ENCODE assay signal across 8 cellular contexts in the genomic region with DNA sequence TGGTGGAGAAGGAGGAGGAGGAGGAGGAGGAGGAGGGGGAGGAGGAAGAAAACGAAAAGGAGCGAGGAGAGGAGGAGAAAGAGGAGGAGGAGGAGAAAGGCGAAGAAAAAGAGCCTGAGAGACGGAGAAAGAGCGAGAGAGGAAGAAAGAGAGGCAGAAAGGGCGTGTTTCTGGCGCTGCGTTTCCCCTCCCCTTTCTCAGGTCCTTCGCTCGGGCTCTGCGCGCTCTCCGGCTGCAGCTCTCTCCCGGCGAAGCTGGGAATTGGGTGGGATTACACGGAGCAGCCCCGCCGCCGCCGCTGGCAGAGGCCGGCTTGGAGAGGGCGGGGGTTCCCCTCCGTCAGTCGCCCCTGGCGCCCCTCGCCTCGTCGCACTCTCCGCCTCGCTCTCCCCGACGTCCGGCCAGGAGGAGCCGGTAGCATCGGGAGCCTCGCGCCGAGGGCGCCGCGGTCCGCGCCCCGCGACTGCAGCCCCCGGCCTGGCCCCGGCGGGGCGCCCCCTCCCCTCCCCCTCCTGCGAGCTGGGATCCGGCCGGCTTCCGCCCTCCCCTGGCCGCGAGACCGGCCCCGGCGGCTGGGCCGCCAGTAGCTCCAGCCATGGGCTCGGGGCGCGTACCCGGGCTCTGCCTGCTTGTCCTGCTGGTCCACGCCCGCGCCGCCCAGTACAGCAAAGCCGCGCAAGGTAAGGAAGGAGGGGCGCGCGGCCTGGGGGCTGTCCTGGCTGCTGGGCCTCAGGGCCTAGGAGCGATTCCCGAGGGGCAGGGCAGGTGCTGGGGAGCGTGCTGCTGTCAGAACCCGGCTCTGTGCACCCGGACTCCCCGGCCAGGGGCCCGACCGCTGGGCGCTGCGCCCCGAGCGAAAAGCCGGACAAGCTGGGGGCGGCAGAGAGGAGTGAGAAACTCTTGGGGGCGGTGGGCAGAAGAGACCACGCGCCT. TPM values are rescaled to one million over a fixed set of nuclear protein-coding genes. Genes with fewer than 3 reads are reported as not detected.
DNase-seq lines count a peak whose midpoint lies in the region; ATAC-seq and TF ChIP-seq lines count a peak whose summit lies in the region.

A gene (plus strand): TSS at position 133 of the 933 bp plus-strand sequence. CDS start 463 bp downstream, at position 596.

- ATAC-seq in heart right ventricle (peak; percentile 34 to 57 (median 46)), GM21717 (IDR thresholded peaks at IDR 0.05; ENCODE audit: unreplicated experiment) (no peak)

- H3K9me3 Mint-ChIP-seq in activated T-helper 2 cell treated with anti-CD3 and anti-CD28 coated beads, Interferon-gamma antibody, Interleukin-2, Interleukin-4, amounts not matched to agents 10 μg/mL and 5 μg/mL and 100 μg/mL, durations not matched to agents 14 hours and 24 hours and 36 hours: no peaks in the 10 kb centered on the region
- no peaks in the 10 kb centered on the region for H3K9me3 Mint-ChIP-seq in progenitor cell of endocrine pancreas (ENCODE audit: low read depth)

- H3K4me1 Mint-ChIP-seq in activated T-helper 2 cell treated with anti-CD3 and anti-CD28 coated beads, Interferon-gamma antibody, Interleukin-2, Interleukin-4, amounts not matched to agents 10 μg/mL and 5 μg/mL and 100 μg/mL, durations not matched to agents 14 hours and 24 hours and 36 hours (ENCODE audit: low read depth): peaks cover 3% of the 10 kb centered on the region
- H3K4me1 Mint-ChIP-seq in progenitor cell of endocrine pancreas (ENCODE audit: low read depth): peaks cover 40% of the 10 kb centered on the region

- peak within 1 kb of the TSS; percentile 62 for H3K4me3 Mint-ChIP-seq in activated T-helper 2 cell treated with anti-CD3 and anti-CD28 coated beads, Interferon-gamma antibody, Interleukin-2, Interleukin-4, amounts not matched to agents 10 μg/mL and 5 μg/mL and 100 μg/mL, durations not matched to agents 14 hours and 24 hours and 36 hours (ENCODE audit: low read depth)
- peak within 1 kb of the TSS; percentile 81 for H3K4me3 Mint-ChIP-seq in progenitor cell of endocrine pancreas (ENCODE audit: low read depth)

- H3K36me3 Mint-ChIP-seq in activated T-helper 2 cell treated with anti-CD3 and anti-CD28 coated beads, Interferon-gamma antibody, Interleukin-2, Interleukin-4, amounts not matched to agents 10 μg/mL and 5 μg/mL and 100 μg/mL, durations not matched to agents 14 hours and 24 hours and 36 hours (ENCODE audit: low read depth): no peaks in the 10 kb centered on the region
- H3K36me3 Mint-ChIP-seq in progenitor cell of endocrine pancreas (ENCODE audit: insufficient read depth): peaks cover 2% of the 10 kb centered on the region

- H3K36me3 ChIP-seq in MG63: no peaks in the 10 kb centered on the region
- H3K36me3 ChIP-seq in heart right ventricle: no peaks in the 10 kb centered on the region

- H3K27me3 Mint-ChIP-seq in activated T-helper 2 cell treated with anti-CD3 and anti-CD28 coated beads, Interferon-gamma antibody, Interleukin-2, Interleukin-4, amounts not matched to agents 10 μg/mL and 5 μg/mL and 100 μg/mL, durations not matched to agents 14 hours and 24 hours and 36 hours (ENCODE audit: low read depth): peaks cover 71% of the 10 kb centered on the region
- H3K27me3 Mint-ChIP-seq in progenitor cell of endocrine pancreas: peaks cover 38% of the 10 kb centered on the region

- no peaks in the 10 kb centered on the region for H3K9me3 ChIP-seq in MG63
- H3K9me3 ChIP-seq in heart right ventricle: no peaks in the 10 kb centered on the region

- TF ChIP-seq CTCF in heart right ventricle (IDR thresholded peaks at IDR 0.05) (no peak), progenitor cell of endocrine pancreas (IDR thresholded peaks at IDR 0.05; ENCODE audit: unreplicated experiment) (peak; percentile 15)

- intact Hi-C loops in activated T-helper 2 cell treated with anti-CD3 and anti-CD28 coated beads, Interferon-gamma antibody, Interleukin-2, Interleukin-4, amounts not matched to agents 10 μg/mL and 5 μg/mL and 100 μg/mL, durations not matched to agents 14 hours and 24 hours and 36 hours (cut with micrococcal nuclease): no loop called here
- intact Hi-C loops in heart right ventricle (cut with DNase I): no loop called here

- H3K27ac Mint-ChIP-seq in activated T-helper 2 cell treated with anti-CD3 and anti-CD28 coated beads, Interferon-gamma antibody, Interleukin-2, Interleukin-4, amounts not matched to agents 10 μg/mL and 5 μg/mL and 100 μg/mL, durations not matched to agents 14 hours and 24 hours and 36 hours: no peak within 1 kb of the TSS
- peak within 1 kb of the TSS; percentile 91 for H3K27ac Mint-ChIP-seq in progenitor cell of endocrine pancreas

- H3K27ac ChIP-seq in heart right ventricle: peak within 1 kb of the TSS in 9 of 10 donors; percentile 19 to 79 (median 62)

- H3K4me1 ChIP-seq in heart right ventricle: peaks cover 4 to 51% (median 33%) of the 10 kb centered on the region in 9 donors

- DNase-seq in ELF-1 (ENCODE audit: low read depth, low spot score): peak; percentile 79
- peak; percentile 79 for DNase-seq in MG63
- no peak for DNase-seq in activated T-helper 2 cell treated with anti-CD3 and anti-CD28 coated beads, Interferon-gamma antibody, Interleukin-2, Interleukin-4, amounts not matched to agents 10 μg/mL and 5 μg/mL and 100 μg/mL, durations not matched to agents 14 hours and 24 hours and 36 hours (ENCODE audit: low spot score)
- peak in 1 of 2 donors; percentile 44 for DNase-seq in heart right ventricle
- peak; percentile 55 for DNase-seq in progenitor cell of endocrine pancreas (ENCODE audit: low spot score, unreplicated experiment)
- no peak for DNase-seq in midbrain (lab: John Stamatoyannopoulos, UW)
- DNase-seq in activated CD4-positive, CD25-positive, alpha-beta regulatory T cell (lab: John Stamatoyannopoulos, UW): no peak

- 1 to 2% methylated on average over 68 to 89 of the region's 89 CpGs for WGBS in heart right ventricle, 2 donors

- H3K27me3 ChIP-seq in MG63 (no peaks in the 10 kb centered on the region), heart right ventricle (peaks cover 0 to 65% (median 20%) of the 10 kb centered on the region in 7 donors)

- H3K4me3 ChIP-seq in MG63: peak within 1 kb of the TSS; percentile 64
- peak within 1 kb of the TSS; percentile 41 to 65 (median 62) for H3K4me3 ChIP-seq in heart right ventricle

RNA-seq across cellular contexts. Expression of the gene that starts here (rescaled TPM):
- total RNA-seq in MG63 (2014; rRNA removed; shearing (Covaris generic); ENCODE audit: low replicate concordance): 2.5 and 4.2 TPM in 2 replicates
- total RNA-seq in activated T-helper 2 cell treated with anti-CD3 and anti-CD28 coated beads, Interferon-gamma antibody, Interleukin-2, Interleukin-4, amounts not matched to agents 10 μg/mL and 5 μg/mL and 100 μg/mL, durations not matched to agents 14 hours and 24 hours and 36 hours: not detected in 2 replicates
- total RNA-seq in heart right ventricle (10 to 100 TPM in 4 of 10 donors, 1 to 10 TPM in 6; 4.9 to 18.8 (median 9.0) TPM), progenitor cell of endocrine pancreas (31.1 and 35.3 TPM in 2 replicates)
- 1 to 10 TPM; 1.2 to 5.6 TPM for polyA plus RNA-seq in heart right ventricle

Comparison
In these comparisons a context has a peak if more than half of its experiments do, and no peak if none do; other contexts are left out.
1. DNase-seq: peak in ELF-1 (single experiment), MG63 (single experiment) and progenitor cell of endocrine pancreas (single experiment); none in activated T-helper 2 cell treated with anti-CD3 and anti-CD28 coated beads, Interferon-gamma antibody, Interleukin-2, Interleukin-4, amounts not matched to agents 10 μg/mL and 5 μg/mL and 100 μg/mL, durations not matched to agents 14 hours and 24 hours and 36 hours (single experiment), midbrain (single experiment) and activated CD4-positive, CD25-positive, alpha-beta regulatory T cell (0 of 4).